8 cellular contexts compared by ENCODE assay signal in the genomic region with DNA sequence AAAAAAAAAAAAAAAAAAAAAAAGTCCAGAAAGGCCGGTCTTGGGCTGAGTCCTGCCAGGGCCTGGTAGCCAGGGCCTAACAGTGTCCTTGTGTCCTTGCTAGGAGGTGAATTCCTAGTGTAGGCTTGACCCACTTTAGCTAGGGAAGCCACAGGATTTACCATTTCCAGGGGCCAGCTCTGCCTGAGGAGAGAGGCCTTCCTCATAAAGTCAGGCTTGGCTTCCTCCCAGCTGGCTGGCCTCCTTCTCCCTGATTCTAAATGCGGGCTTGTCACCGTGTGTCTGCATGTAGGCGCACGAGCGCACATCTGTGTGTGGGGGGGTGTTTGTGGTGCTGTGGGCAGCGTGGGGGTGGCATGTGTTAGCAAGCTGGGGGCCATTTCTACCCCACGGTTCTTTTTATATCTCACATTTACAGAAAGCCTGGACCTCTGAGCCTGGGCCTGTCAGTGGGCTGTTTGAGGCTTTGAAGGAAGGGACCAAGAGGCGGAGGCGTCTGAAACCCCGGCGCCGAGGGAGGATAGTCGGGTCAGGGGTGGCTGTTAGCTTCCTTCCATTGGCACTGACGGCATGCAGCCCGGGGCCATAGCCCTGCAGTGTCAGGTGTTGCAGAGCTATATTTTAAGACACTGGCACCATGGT. TPM values are rescaled to one million over a fixed set of nuclear protein-coding genes. Genes with fewer than 3 reads are reported as not detected.
A peak's percentile ranks its signal among the peaks of the same experiment; 100 is the strongest.
DNase-seq lines count a peak whose midpoint lies in the region; ATAC-seq and TF ChIP-seq lines count a peak whose summit lies in the region.

No MANE protein-coding gene starts in this region.

- ATAC-seq in GM18520 (IDR thresholded peaks at IDR 0.05; ENCODE audit: unreplicated experiment) = no peak
- no peak for ATAC-seq in HG03135 (IDR thresholded peaks at IDR 0.05; ENCODE audit: unreplicated experiment)

- no peak overlapping the region for H3K4me3 Mint-ChIP-seq in type B pancreatic cell

- no peak for TF ChIP-seq CTCF in RWPE1 (conservative IDR thresholded peaks at IDR 0.05; ENCODE audit: low read depth)
- no peak for TF ChIP-seq CTCF in type B pancreatic cell (conservative IDR thresholded peaks at IDR 0.05)

- H3K36me3 ChIP-seq in mesodermal cell (ENCODE audit: control insufficient read depth, insufficient read depth, low read length) = no peaks in the 10 kb centered on the region

- H3K27ac Mint-ChIP-seq in type B pancreatic cell = peak overlapping the region; percentile 65

- H3K4me3 ChIP-seq in mesodermal cell (ENCODE audit: extremely low read depth, insufficient read depth, low read length, poor library complexity, severe bottlenecking) = no peak overlapping the region

- no peaks in the 10 kb centered on the region for H3K9me3 Mint-ChIP-seq in type B pancreatic cell

- CTCF ChIA-PET in RWPE1 (lab: Yijun Ruan, JAX) = interaction anchor here (0.5 to 0.7 kb wide), 2 partner anchors 12 to 26 kb away, joined by 3 read pairs; no protein-coding TSS in a partner anchor

- POLR2A ChIA-PET in RWPE1 (lab: Yijun Ruan, JAX; ENCODE audit: low non-redundant PET) = interaction anchor here (1.0 kb wide), 1 partner anchor 19 kb away, joined by 4 read pairs; no protein-coding TSS in a partner anchor

- DNase-seq in H4 (ENCODE audit: low spot score) (peak; percentile 59), RWPE1 (ENCODE audit: low spot score) (no peak), cerebellar cortex (ENCODE audit: low spot score) (peak; percentile 47), type B pancreatic cell (ENCODE audit: extremely low spot score, unreplicated experiment) (no peak), NCI-H345 treated with DMSO at 0.1 percent for 48 hours (lab: John Stamatoyannopoulos, UW; ENCODE audit: unreplicated experiment) (no peak)

- peaks cover 5% of the 10 kb centered on the region for H3K4me1 Mint-ChIP-seq in type B pancreatic cell (ENCODE audit: unreplicated experiment)

- no peaks in the 10 kb centered on the region for H3K36me3 Mint-ChIP-seq in type B pancreatic cell

- peak overlapping the region; percentile 74 for H3K27ac ChIP-seq in RWPE1
- peak overlapping the region; percentile 29 for H3K27ac ChIP-seq in mesodermal cell (ENCODE audit: low read depth, low read length, severe bottlenecking)

- no peaks in the 10 kb centered on the region for H3K9me3 ChIP-seq in mesodermal cell (ENCODE audit: control insufficient read depth, low read length)

- WGBS in mesodermal cell (ENCODE audit: insufficient coverage in 2 of 2), 2 experiments = 86 to 91% methylated on average over 5 to 8 of the region's 16 CpGs

- no peaks in the 10 kb centered on the region for H3K27me3 Mint-ChIP-seq in type B pancreatic cell

- peaks cover 5% of the 10 kb centered on the region for H3K4me1 ChIP-seq in mesodermal cell (ENCODE audit: control insufficient read depth, insufficient read depth, low read length, poor library complexity, severe bottlenecking)

RNA-seq across cellular contexts. Expression of a gene that starts 31.7 kb away (rescaled TPM):
- total RNA-seq in H4 (2014; rRNA removed; shearing (Covaris generic)) = 6.4 and 14.6 TPM in 2 replicates
- polyA plus RNA-seq in mesodermal cell (2013, experiment 1 of 2) = 106 TPM
- polyA plus RNA-seq in mesodermal cell (2013, experiment 2 of 2) = 66.8 TPM
- 103 and 322 TPM in 2 replicates for total RNA-seq in type B pancreatic cell (ENCODE audit: low replicate concordance)

RNA-seq across cellular contexts. Expression of a gene that starts 31.7 kb away (rescaled TPM):
- 68.5 and 94.4 TPM in 2 replicates for total RNA-seq in H4 (2014; rRNA removed; shearing (Covaris generic))
- 45.6 TPM for polyA plus RNA-seq in mesodermal cell (2013, experiment 1 of 2)
- 36.3 TPM for polyA plus RNA-seq in mesodermal cell (2013, experiment 2 of 2)
- 45.2 and 46.8 TPM in 2 replicates for total RNA-seq in type B pancreatic cell (ENCODE audit: low replicate concordance)

Comparison
In these comparisons a context has a peak if more than half of its experiments do, and no peak if none do; other contexts are left out.
1. DNase-seq: peak in H4 (single experiment) and cerebellar cortex (single experiment); none in RWPE1 (single experiment), type B pancreatic cell (single experiment) and NCI-H345 treated with DMSO at 0.1 percent for 48 hours (single experiment).